In the genomic region with DNA sequence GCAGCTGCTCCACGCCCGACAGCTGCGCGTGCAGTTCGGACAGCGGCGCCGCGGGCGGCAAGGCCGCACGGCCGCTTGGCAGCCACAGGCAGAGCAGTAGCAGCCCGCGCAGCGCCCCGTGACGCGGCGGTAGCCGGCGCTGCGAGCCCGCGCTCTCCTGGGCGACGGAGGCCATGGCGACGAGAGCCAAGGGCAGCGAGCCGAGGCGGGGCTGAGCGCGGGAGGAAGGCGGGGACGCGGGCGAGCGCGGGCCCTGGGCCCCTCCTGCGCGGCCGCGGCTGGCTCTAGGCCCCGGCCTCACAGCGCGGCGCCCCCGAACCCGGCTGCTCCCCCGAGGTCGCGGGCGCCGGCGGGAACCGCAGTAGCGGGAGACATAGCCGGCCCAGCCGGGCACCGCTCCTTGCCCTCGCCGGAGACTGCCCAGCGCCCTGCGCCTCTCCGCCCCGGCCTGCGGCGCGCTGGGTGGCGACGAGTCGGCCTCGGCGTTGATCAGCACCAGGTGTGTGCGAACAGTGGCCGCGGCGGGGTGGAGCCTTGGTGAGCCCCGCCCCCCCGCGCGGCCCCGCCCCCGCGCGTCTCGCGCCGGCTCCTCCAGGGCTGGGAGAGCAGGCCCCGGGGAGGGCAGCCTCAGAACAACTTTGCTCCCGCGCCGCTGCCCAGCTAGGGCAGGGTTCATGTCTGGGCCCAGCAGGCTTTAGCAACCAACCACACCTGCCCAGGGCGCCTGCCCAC, we compare ENCODE assay signal across 1 cellular context.
TF ChIP-seq lines count a peak whose summit lies in the region.

A gene with protein sequence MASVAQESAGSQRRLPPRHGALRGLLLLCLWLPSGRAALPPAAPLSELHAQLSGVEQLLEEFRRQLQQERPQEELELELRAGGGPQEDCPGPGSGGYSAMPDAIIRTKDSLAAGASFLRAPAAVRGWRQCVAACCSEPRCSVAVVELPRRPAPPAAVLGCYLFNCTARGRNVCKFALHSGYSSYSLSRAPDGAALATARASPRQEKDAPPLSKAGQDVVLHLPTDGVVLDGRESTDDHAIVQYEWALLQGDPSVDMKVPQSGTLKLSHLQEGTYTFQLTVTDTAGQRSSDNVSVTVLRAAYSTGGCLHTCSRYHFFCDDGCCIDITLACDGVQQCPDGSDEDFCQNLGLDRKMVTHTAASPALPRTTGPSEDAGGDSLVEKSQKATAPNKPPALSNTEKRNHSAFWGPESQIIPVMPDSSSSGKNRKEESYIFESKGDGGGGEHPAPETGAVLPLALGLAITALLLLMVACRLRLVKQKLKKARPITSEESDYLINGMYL (minus strand): TSS at position 514 of the 732 bp plus-strand sequence. CDS start 339 bp downstream, at position 175.

TF ChIP-seq in HepG2, 621 proteins besides CTCF, POLR2A, EP300 and RAD21 (continued from another document and continues in another):
- TF ChIP-seq, protein P1, sequence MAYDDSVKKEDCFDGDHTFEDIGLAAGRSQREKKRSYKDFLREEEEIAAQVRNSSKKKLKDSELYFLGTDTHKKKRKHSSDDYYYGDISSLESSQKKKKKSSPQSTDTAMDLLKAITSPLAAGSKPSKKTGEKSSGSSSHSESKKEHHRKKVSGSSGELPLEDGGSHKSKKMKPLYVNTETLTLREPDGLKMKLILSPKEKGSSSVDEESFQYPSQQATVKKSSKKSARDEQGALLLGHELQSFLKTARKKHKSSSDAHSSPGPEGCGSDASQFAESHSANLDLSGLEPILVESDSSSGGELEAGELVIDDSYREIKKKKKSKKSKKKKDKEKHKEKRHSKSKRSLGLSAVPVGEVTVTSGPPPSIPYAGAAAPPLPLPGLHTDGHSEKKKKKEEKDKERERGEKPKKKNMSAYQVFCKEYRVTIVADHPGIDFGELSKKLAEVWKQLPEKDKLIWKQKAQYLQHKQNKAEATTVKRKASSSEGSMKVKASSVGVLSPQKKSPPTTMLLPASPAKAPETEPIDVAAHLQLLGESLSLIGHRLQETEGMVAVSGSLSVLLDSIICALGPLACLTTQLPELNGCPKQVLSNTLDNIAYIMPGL (CRISPR knock-in tag; IDR thresholded peaks at IDR 0.05; ENCODE audit: borderline replicate concordance in 1 of 2, low read depth in 1 of 2), result peak in 1 of 2 experiments; percentile 82; a peak in 3 of 4 replicates
- TF ChIP-seq, protein P2, sequence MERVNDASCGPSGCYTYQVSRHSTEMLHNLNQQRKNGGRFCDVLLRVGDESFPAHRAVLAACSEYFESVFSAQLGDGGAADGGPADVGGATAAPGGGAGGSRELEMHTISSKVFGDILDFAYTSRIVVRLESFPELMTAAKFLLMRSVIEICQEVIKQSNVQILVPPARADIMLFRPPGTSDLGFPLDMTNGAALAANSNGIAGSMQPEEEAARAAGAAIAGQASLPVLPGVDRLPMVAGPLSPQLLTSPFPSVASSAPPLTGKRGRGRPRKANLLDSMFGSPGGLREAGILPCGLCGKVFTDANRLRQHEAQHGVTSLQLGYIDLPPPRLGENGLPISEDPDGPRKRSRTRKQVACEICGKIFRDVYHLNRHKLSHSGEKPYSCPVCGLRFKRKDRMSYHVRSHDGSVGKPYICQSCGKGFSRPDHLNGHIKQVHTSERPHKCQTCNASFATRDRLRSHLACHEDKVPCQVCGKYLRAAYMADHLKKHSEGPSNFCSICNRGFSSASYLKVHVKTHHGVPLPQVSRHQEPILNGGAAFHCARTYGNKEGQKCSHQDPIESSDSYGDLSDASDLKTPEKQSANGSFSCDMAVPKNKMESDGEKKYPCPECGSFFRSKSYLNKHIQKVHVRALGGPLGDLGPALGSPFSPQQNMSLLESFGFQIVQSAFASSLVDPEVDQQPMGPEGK (CRISPR knock-in tag; IDR thresholded peaks at IDR 0.05), result no peak; the same call in 1 of the 2 replicates
- TF ChIP-seq, protein P3, sequence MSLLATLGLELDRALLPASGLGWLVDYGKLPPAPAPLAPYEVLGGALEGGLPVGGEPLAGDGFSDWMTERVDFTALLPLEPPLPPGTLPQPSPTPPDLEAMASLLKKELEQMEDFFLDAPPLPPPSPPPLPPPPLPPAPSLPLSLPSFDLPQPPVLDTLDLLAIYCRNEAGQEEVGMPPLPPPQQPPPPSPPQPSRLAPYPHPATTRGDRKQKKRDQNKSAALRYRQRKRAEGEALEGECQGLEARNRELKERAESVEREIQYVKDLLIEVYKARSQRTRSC (CRISPR knock-in tag; IDR thresholded peaks at IDR 0.05; ENCODE audit: low read depth), result peak; percentile 80; the same call in 1 of the 2 replicates
- TF ChIP-seq SMAD3 (CRISPR knock-in tag; IDR thresholded peaks at IDR 0.05) (0 out of 2 replicates have a peak, but pooled peaks have one; percentile 7), ARNT (IDR thresholded peaks at IDR 0.05) (no peak), SMC3 (IDR thresholded peaks at IDR 0.05; ENCODE audit: low read length) (no peak; the same call in 1 of the 2 replicates), CCDC6 (CRISPR knock-in tag; IDR thresholded peaks at IDR 0.05) (peak; percentile 83; the same call in 1 of the 2 replicates), FOSL1 (CRISPR knock-in tag; IDR thresholded peaks at IDR 0.05; ENCODE audit: borderline replicate concordance) (no peak), ZNF549 (CRISPR knock-in tag; IDR thresholded peaks at IDR 0.05) (peak; percentile 30; the same call in 1 of the 2 replicates), ZNF317 (CRISPR knock-in tag; IDR thresholded peaks at IDR 0.05) (no peak), TP53 (CRISPR knock-in tag; conservative IDR thresholded peaks at IDR 0.05) (no peak), MEIS1 (CRISPR knock-in tag; IDR thresholded peaks at IDR 0.05; ENCODE audit: borderline replicate concordance) (no peak), ZNF878 (CRISPR knock-in tag; IDR thresholded peaks at IDR 0.05) (no peak), ISL2 (CRISPR knock-in tag; IDR thresholded peaks at IDR 0.05) (no peak), TARDBP (CRISPR knock-in tag; IDR thresholded peaks at IDR 0.05) (no peak; the same call in 1 of the 2 replicates), ZNF546 (CRISPR knock-in tag; conservative IDR thresholded peaks at IDR 0.05) (peak; percentile 29; the same call in 1 of the 2 replicates)
- TF ChIP-seq, protein P4, sequence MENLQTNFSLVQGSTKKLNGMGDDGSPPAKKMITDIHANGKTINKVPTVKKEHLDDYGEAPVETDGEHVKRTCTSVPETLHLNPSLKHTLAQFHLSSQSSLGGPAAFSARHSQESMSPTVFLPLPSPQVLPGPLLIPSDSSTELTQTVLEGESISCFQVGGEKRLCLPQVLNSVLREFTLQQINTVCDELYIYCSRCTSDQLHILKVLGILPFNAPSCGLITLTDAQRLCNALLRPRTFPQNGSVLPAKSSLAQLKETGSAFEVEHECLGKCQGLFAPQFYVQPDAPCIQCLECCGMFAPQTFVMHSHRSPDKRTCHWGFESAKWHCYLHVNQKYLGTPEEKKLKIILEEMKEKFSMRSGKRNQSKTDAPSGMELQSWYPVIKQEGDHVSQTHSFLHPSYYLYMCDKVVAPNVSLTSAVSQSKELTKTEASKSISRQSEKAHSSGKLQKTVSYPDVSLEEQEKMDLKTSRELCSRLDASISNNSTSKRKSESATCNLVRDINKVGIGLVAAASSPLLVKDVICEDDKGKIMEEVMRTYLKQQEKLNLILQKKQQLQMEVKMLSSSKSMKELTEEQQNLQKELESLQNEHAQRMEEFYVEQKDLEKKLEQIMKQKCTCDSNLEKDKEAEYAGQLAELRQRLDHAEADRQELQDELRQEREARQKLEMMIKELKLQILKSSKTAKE (CRISPR knock-in tag; IDR thresholded peaks at IDR 0.05; ENCODE audit: borderline replicate concordance), result no peak; the same call in 1 of the 2 replicates
- TF ChIP-seq, protein P5, sequence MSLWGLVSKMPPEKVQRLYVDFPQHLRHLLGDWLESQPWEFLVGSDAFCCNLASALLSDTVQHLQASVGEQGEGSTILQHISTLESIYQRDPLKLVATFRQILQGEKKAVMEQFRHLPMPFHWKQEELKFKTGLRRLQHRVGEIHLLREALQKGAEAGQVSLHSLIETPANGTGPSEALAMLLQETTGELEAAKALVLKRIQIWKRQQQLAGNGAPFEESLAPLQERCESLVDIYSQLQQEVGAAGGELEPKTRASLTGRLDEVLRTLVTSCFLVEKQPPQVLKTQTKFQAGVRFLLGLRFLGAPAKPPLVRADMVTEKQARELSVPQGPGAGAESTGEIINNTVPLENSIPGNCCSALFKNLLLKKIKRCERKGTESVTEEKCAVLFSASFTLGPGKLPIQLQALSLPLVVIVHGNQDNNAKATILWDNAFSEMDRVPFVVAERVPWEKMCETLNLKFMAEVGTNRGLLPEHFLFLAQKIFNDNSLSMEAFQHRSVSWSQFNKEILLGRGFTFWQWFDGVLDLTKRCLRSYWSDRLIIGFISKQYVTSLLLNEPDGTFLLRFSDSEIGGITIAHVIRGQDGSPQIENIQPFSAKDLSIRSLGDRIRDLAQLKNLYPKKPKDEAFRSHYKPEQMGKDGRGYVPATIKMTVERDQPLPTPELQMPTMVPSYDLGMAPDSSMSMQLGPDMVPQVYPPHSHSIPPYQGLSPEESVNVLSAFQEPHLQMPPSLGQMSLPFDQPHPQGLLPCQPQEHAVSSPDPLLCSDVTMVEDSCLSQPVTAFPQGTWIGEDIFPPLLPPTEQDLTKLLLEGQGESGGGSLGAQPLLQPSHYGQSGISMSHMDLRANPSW (CRISPR knock-in tag; IDR thresholded peaks at IDR 0.05; ENCODE audit: borderline replicate concordance), result no peak
- TF ChIP-seq, protein P6, sequence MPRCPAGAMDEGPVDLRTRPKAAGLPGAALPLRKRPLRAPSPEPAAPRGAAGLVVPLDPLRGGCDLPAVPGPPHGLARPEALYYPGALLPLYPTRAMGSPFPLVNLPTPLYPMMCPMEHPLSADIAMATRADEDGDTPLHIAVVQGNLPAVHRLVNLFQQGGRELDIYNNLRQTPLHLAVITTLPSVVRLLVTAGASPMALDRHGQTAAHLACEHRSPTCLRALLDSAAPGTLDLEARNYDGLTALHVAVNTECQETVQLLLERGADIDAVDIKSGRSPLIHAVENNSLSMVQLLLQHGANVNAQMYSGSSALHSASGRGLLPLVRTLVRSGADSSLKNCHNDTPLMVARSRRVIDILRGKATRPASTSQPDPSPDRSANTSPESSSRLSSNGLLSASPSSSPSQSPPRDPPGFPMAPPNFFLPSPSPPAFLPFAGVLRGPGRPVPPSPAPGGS (CRISPR knock-in tag; IDR thresholded peaks at IDR 0.05), result no peak; the same call in 1 of the 2 replicates
- TF ChIP-seq, protein P7, sequence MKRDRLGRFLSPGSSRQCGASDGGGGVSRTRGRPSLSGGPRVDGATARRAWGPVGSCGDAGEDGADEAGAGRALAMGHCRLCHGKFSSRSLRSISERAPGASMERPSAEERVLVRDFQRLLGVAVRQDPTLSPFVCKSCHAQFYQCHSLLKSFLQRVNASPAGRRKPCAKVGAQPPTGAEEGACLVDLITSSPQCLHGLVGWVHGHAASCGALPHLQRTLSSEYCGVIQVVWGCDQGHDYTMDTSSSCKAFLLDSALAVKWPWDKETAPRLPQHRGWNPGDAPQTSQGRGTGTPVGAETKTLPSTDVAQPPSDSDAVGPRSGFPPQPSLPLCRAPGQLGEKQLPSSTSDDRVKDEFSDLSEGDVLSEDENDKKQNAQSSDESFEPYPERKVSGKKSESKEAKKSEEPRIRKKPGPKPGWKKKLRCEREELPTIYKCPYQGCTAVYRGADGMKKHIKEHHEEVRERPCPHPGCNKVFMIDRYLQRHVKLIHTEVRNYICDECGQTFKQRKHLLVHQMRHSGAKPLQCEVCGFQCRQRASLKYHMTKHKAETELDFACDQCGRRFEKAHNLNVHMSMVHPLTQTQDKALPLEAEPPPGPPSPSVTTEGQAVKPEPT (CRISPR knock-in tag; IDR thresholded peaks at IDR 0.05; ENCODE audit: low read depth), result peak; percentile 68; the same call in 1 of the 2 replicates
- TF ChIP-seq, protein P8, sequence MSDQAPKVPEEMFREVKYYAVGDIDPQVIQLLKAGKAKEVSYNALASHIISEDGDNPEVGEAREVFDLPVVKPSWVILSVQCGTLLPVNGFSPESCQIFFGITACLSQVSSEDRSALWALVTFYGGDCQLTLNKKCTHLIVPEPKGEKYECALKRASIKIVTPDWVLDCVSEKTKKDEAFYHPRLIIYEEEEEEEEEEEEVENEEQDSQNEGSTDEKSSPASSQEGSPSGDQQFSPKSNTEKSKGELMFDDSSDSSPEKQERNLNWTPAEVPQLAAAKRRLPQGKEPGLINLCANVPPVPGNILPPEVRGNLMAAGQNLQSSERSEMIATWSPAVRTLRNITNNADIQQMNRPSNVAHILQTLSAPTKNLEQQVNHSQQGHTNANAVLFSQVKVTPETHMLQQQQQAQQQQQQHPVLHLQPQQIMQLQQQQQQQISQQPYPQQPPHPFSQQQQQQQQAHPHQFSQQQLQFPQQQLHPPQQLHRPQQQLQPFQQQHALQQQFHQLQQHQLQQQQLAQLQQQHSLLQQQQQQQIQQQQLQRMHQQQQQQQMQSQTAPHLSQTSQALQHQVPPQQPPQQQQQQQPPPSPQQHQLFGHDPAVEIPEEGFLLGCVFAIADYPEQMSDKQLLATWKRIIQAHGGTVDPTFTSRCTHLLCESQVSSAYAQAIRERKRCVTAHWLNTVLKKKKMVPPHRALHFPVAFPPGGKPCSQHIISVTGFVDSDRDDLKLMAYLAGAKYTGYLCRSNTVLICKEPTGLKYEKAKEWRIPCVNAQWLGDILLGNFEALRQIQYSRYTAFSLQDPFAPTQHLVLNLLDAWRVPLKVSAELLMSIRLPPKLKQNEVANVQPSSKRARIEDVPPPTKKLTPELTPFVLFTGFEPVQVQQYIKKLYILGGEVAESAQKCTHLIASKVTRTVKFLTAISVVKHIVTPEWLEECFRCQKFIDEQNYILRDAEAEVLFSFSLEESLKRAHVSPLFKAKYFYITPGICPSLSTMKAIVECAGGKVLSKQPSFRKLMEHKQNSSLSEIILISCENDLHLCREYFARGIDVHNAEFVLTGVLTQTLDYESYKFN (CRISPR knock-in tag; conservative IDR thresholded peaks at IDR 0.05), result peak; percentile 65
- TF ChIP-seq, protein P9, sequence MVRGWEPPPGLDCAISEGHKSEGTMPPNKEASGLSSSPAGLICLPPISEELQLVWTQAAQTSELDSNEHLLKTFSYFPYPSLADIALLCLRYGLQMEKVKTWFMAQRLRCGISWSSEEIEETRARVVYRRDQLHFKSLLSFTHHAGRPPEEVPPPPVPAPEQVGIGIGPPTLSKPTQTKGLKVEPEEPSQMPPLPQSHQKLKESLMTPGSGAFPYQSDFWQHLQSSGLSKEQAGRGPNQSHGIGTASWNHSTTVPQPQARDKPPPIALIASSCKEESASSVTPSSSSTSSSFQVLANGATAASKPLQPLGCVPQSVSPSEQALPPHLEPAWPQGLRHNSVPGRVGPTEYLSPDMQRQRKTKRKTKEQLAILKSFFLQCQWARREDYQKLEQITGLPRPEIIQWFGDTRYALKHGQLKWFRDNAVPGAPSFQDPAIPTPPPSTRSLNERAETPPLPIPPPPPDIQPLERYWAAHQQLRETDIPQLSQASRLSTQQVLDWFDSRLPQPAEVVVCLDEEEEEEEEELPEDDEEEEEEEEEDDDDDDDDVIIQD (CRISPR knock-in tag; IDR thresholded peaks at IDR 0.05; ENCODE audit: low read depth), result no peak; the same call in 1 of the 2 replicates
